In genomic region chr15:52789601-52790165, GRCh38 we compare ENCODE assay signal across 8 cellular contexts. TPM values are rescaled to one million over a fixed set of nuclear protein-coding genes. Genes with fewer than 3 reads are reported as not detected.
DNase-seq lines count a peak whose midpoint lies in the region; ATAC-seq and TF ChIP-seq lines count a peak whose summit lies in the region.

No MANE protein-coding gene starts in this region.

- H3K4me1 ChIP-seq in HUES6 (ENCODE audit: control insufficient read depth, insufficient read depth, low read length) (peaks cover 74% of the 10 kb centered on the region), thoracic aorta (ENCODE audit: control insufficient read depth in 1 of 2, low read depth in 2 of 2) (peaks cover 20 to 52% of the 10 kb centered on the region in 2 donors)

- TF ChIP-seq CTCF in thoracic aorta (IDR thresholded peaks at IDR 0.05), result no peak

- no peaks in the 10 kb centered on the region for H3K9me3 ChIP-seq in HUES6 (ENCODE audit: control insufficient read depth, insufficient read depth, low read depth, low read length)
- H3K9me3 ChIP-seq in thoracic aorta, result no peaks in the 10 kb centered on the region

- H3K4me1 Mint-ChIP-seq in activated naive CD4-positive, alpha-beta T cell treated with anti-CD3 and anti-CD28 coated beads, Interleukin-2, amount 50 U/mL, for 24 hours, result peaks cover 12% of the 10 kb centered on the region
- peaks cover 0 to 3% of the 10 kb centered on the region in 2 donors for H3K4me1 Mint-ChIP-seq in immature natural killer cell

- H3K9me3 Mint-ChIP-seq in activated naive CD4-positive, alpha-beta T cell treated with anti-CD3 and anti-CD28 coated beads, Interleukin-2, amount 50 U/mL, for 24 hours, result no peaks in the 10 kb centered on the region
- no peaks in the 10 kb centered on the region for H3K9me3 Mint-ChIP-seq in immature natural killer cell

- no peaks in the 10 kb centered on the region for H3K36me3 ChIP-seq in HUES6 (ENCODE audit: control insufficient read depth, insufficient read depth, low read length)
- H3K36me3 ChIP-seq in thoracic aorta, result no peaks in the 10 kb centered on the region

- H3K27me3 ChIP-seq in HUES6 (ENCODE audit: control insufficient read depth, insufficient read depth, low read length) (peaks cover 99% of the 10 kb centered on the region), thoracic aorta (replicated peaks; ENCODE audit: insufficient read depth) (peaks cover 43% of the 10 kb centered on the region)

- H3K4me3 Mint-ChIP-seq in activated naive CD4-positive, alpha-beta T cell treated with anti-CD3 and anti-CD28 coated beads, Interleukin-2, amount 50 U/mL, for 24 hours, result peak overlapping the region; percentile 74
- peak overlapping the region in 4 of 5 donors; percentile 53 to 71 (median 64) for H3K4me3 Mint-ChIP-seq in immature natural killer cell

- H3K9ac ChIP-seq in HUES6 (ENCODE audit: low read length), result no peak overlapping the region

- peaks cover 58% of the 10 kb centered on the region for H3K27me3 Mint-ChIP-seq in activated naive CD4-positive, alpha-beta T cell treated with anti-CD3 and anti-CD28 coated beads, Interleukin-2, amount 50 U/mL, for 24 hours
- peaks cover 7 to 37% (median 22%) of the 10 kb centered on the region in 3 donors for H3K27me3 Mint-ChIP-seq in immature natural killer cell (ENCODE audit: low read depth in 3 of 3)

- DNase-seq in DMS79 treated with DMSO at 0.1 percent for 48 hours (lab: John Stamatoyannopoulos, UW) (peak; percentile 15), DMS79 (lab: John Stamatoyannopoulos, UW) (no peak), immature natural killer cell (no peak), thoracic aorta (ENCODE audit: low spot score) (no peak), iPS-NIHi11 (ENCODE audit: low spot score) (no peak), DMS153 treated with DMSO at 0.1 percent for 48 hours (lab: John Stamatoyannopoulos, UW; ENCODE audit: unreplicated experiment) (no peak)

- H3K4me3 ChIP-seq in HUES6 (ENCODE audit: low read depth, low read length) (peak overlapping the region; percentile 67), thoracic aorta (peak overlapping the region; percentile 72)

- no peaks in the 10 kb centered on the region for H3K36me3 Mint-ChIP-seq in activated naive CD4-positive, alpha-beta T cell treated with anti-CD3 and anti-CD28 coated beads, Interleukin-2, amount 50 U/mL, for 24 hours
- H3K36me3 Mint-ChIP-seq in immature natural killer cell, result no peaks in the 10 kb centered on the region

- ATAC-seq in thoracic aorta (ENCODE audit: insufficient number of reproducible peaks, low FRiP score, low read depth), result no peak

- H3K27ac ChIP-seq in HUES6 (ENCODE audit: low read depth, low read length) (no peak overlapping the region), thoracic aorta (no peak overlapping the region)

- no peak overlapping the region for H3K27ac Mint-ChIP-seq in activated naive CD4-positive, alpha-beta T cell treated with anti-CD3 and anti-CD28 coated beads, Interleukin-2, amount 50 U/mL, for 24 hours
- no peak overlapping the region for H3K27ac Mint-ChIP-seq in immature natural killer cell

RNA-seq across cellular contexts. Expression of gene ONECUT1, which starts 0.5 kb away (rescaled TPM):
- polyA plus RNA-seq in immature natural killer cell, result not detected
- total RNA-seq in thoracic aorta, result under 1 TPM in 1 of 2 donors, not detected in 1; 0.28 TPM
